1 cellular context compared by ENCODE assay signal in genomic region chr2:206361407-206362045, GRCh38.
A peak's percentile ranks its signal among the peaks of the same experiment; 100 is the strongest.
TF ChIP-seq lines count a peak whose summit lies in the region.

No MANE protein-coding gene starts in this region.

TF ChIP-seq in GM12878, 131 proteins besides CTCF, POLR2A, EP300 and RAD21 (continued from another document):
- TF ChIP-seq RELB (IDR thresholded peaks at IDR 0.05; ENCODE audit: low read depth): peak; percentile 39; the same call in 1 of the 2 replicates
- no peak for TF ChIP-seq USF1 (IDR thresholded peaks at IDR 0.05; ENCODE audit: borderline replicate concordance, extremely low read length, insufficient read depth, low read depth, low read length)
- 0 out of 2 replicates have a peak, but pooled peaks have one; percentile 26 for TF ChIP-seq TCF7 (IDR thresholded peaks at IDR 0.05; ENCODE audit: borderline replicate concordance)
- TF ChIP-seq, protein P1, sequence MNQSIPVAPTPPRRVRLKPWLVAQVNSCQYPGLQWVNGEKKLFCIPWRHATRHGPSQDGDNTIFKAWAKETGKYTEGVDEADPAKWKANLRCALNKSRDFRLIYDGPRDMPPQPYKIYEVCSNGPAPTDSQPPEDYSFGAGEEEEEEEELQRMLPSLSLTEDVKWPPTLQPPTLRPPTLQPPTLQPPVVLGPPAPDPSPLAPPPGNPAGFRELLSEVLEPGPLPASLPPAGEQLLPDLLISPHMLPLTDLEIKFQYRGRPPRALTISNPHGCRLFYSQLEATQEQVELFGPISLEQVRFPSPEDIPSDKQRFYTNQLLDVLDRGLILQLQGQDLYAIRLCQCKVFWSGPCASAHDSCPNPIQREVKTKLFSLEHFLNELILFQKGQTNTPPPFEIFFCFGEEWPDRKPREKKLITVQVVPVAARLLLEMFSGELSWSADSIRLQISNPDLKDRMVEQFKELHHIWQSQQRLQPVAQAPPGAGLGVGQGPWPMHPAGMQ (IDR thresholded peaks at IDR 0.05; ENCODE audit: borderline replicate concordance): no peak
- TF ChIP-seq ZNF274 (IDR thresholded peaks at IDR 0.05; ENCODE audit: insufficient read depth, insufficient read length): no peak
- TF ChIP-seq NBN (IDR thresholded peaks at IDR 0.05): no peak
- TF ChIP-seq FOXM1 (IDR thresholded peaks at IDR 0.05; ENCODE audit: low read depth, low read length): no peak
- TF ChIP-seq SIN3A (IDR thresholded peaks at IDR 0.05; ENCODE audit: low read depth, low read length): no peak
- TF ChIP-seq EZH2 (IDR thresholded peaks at IDR 0.05; ENCODE audit: borderline replicate concordance, control insufficient read depth, low read depth, low read length): no peak
- no peak for TF ChIP-seq EGR1 (IDR thresholded peaks at IDR 0.05; ENCODE audit: borderline replicate concordance in 1 of 2, low read depth in 2 of 2, low read length in 2 of 2)
- TF ChIP-seq E2F4 (IDR thresholded peaks at IDR 0.05; ENCODE audit: low read depth, low read length): no peak
- TF ChIP-seq, protein P2, sequence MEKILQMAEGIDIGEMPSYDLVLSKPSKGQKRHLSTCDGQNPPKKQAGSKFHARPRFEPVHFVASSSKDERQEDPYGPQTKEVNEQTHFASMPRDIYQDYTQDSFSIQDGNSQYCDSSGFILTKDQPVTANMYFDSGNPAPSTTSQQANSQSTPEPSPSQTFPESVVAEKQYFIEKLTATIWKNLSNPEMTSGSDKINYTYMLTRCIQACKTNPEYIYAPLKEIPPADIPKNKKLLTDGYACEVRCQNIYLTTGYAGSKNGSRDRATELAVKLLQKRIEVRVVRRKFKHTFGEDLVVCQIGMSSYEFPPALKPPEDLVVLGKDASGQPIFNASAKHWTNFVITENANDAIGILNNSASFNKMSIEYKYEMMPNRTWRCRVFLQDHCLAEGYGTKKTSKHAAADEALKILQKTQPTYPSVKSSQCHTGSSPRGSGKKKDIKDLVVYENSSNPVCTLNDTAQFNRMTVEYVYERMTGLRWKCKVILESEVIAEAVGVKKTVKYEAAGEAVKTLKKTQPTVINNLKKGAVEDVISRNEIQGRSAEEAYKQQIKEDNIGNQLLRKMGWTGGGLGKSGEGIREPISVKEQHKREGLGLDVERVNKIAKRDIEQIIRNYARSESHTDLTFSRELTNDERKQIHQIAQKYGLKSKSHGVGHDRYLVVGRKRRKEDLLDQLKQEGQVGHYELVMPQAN (conservative IDR thresholded peaks at IDR 0.05): no peak
- no peak for TF ChIP-seq ZNF207 (IDR thresholded peaks at IDR 0.05; ENCODE audit: borderline replicate concordance)
- TF ChIP-seq WRNIP1 (IDR thresholded peaks at IDR 0.05; ENCODE audit: borderline replicate concordance, low read depth, low read length): no peak
- TF ChIP-seq E2F8 (IDR thresholded peaks at IDR 0.05; ENCODE audit: low read depth, partially characterized antibody): no peak
- no peak for TF ChIP-seq TAF1 (IDR thresholded peaks at IDR 0.05; ENCODE audit: borderline replicate concordance, low read depth, low read length)
